Comparison of ENCODE assay signal across 25 cellular contexts in genomic region chr11:112096194-112096593, GRCh38. TPM values are rescaled to one million over a fixed set of nuclear protein-coding genes. Genes with fewer than 3 reads are reported as not detected.
"Had no signal": no experiment of that assay in that cellular context is flagged by ENCODE, and none has a peak within 500 bp of the region (broad histone marks: within the 10 kb centered on the region; RNA-seq: fewer than 3 reads in every experiment).

No MANE protein-coding gene starts in this region.

- H3K4me1 ChIP-seq: esophagus squamous epithelium, left lung, prostate gland, right atrium auricular region, testis had no signal

- H2AFZ ChIP-seq: hepatocyte had no signal

- H3K27me3 ChIP-seq: esophagus squamous epithelium, hepatocyte, left lung, right atrium auricular region, stomach, testis, tibial artery had no signal

- DNase-seq: cerebellar nuclear complex; effector memory CD8-positive, alpha-beta T cell; erythroblast; esophagus squamous epithelium; head of caudate nucleus; left cardiac atrium; left lung; mesenchymal stem cell; naive thymus-derived CD4-positive, alpha-beta T cell; nephron progenitor cell; nucleus accumbens; stimulated activated CD4-positive, alpha-beta T cell treated with anti-CD3 and anti-CD28 coated beads, Interleukin-12 subunit alpha, Interleukin-12 subunit beta, amount 100 ng/mL, for 4 hours; stimulated activated CD4-positive, alpha-beta T cell treated with anti-CD3 and anti-CD28 coated beads, Interleukin-1b, Interleukin-23, amount 100 ng/mL, for 48 hours; stimulated activated CD4-positive, alpha-beta T cell treated with anti-CD3 and anti-CD28 coated beads, Interleukin-4, amount 100 ng/mL, for 1 hour; stimulated activated CD8-positive, alpha-beta memory T cell treated with anti-CD3 and anti-CD28 coated beads, Interleukin-4, amount 100 ng/mL, for 48 hours; stimulated activated naive CD4-positive, alpha-beta T cell treated with Interleukin-2 at 50 U/mL for 16 hours; stomach; testis; tibial artery had no signal

- H3K4me2 ChIP-seq: hepatocyte, smooth muscle cell had no signal

- H3K27ac ChIP-seq: esophagus squamous epithelium, hepatocyte, left lung, prostate gland, right atrium auricular region, stomach, testis, tibial artery had no signal

- H3K4me3 ChIP-seq: esophagus squamous epithelium, hepatocyte, left lung, prostate gland, right atrium auricular region, smooth muscle cell, stomach, testis, tibial artery had no signal

- ATAC-seq: effector memory CD8-positive, alpha-beta T cell; left cardiac atrium; left lung; naive thymus-derived CD4-positive, alpha-beta T cell; sciatic nerve had no signal

- FAIRE-seq: islet of Langerhans had no signal

- H3K79me2 ChIP-seq: hepatocyte had no signal

- H3K9me3 ChIP-seq: esophagus squamous epithelium, left lung, prostate gland, right atrium auricular region, stomach, testis, tibial artery had no signal

RNA-seq across cellular contexts. Expression of gene PIH1D2, which starts 22.4 kb away (rescaled TPM):
- polyA plus RNA-seq: naive thymus-derived CD4-positive, alpha-beta T cell had no signal
